8 cellular contexts compared by ENCODE assay signal in the genomic region with DNA sequence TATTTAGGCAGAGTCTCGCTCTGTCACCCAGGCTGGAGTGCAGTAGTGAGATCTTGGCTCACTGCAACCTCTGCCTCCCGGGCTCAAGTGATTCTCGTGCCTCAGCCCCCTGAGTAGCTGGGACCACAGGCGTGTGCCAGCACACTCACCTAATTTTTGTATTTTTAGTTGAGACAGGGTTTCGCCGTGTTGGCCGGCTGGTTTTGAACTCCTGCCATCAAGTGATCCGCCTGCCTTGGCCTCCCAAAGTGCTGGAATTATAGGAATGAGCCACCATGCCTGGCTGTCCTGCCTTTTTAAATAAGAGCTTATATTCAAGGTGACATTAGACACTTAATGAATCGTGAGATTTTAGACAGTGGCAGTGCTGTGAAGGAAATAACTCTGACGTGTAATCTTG. TPM values are rescaled to one million over a fixed set of nuclear protein-coding genes. Genes with fewer than 3 reads are reported as not detected.
DNase-seq lines count a peak whose midpoint lies in the region; ATAC-seq and TF ChIP-seq lines count a peak whose summit lies in the region.
"Not testable (repeated sequence)": the region's sequence is repeated elsewhere in the genome, so short reads cannot be mapped to it uniquely, and the experiment has no call there.

No MANE protein-coding gene starts in this region.

- not testable (repeated sequence) for H3K27me3 Mint-ChIP-seq in HFFc6 (ENCODE audit: insufficient read depth); neural progenitor cell (ENCODE audit: insufficient read depth, low read depth)

- not testable (repeated sequence) for H3K4me2 ChIP-seq in neural progenitor cell

- peaks cover 60% of the 10 kb centered on the region for H4K20me1 ChIP-seq in neural progenitor cell (ENCODE audit: low read depth)

- H2AFZ ChIP-seq in neural progenitor cell (replicated peaks): not testable (repeated sequence)

- peak overlapping the region; percentile 20; the same call in 1 of the 2 replicates for H3K4me3 Mint-ChIP-seq in HFFc6
- not testable (repeated sequence) for H3K4me3 Mint-ChIP-seq in neural progenitor cell

- not testable (repeated sequence) for H3F3A ChIP-seq in neural progenitor cell (ENCODE audit: low read depth)

- H3K9me3 ChIP-seq in left ventricle myocardium inferior (replicated peaks); neural progenitor cell (ENCODE audit: low read depth); spleen; aorta (ENCODE audit: control insufficient read depth, low read length): not testable (repeated sequence)

- intact Hi-C loops in left ventricle myocardium inferior (cut with micrococcal nuclease); spleen (cut with DNase I; ENCODE audit: low total_unique reads); aorta (cut with DNase I): not testable (repeated sequence)

- TF ChIP-seq POLR2A in spleen (IDR thresholded peaks at IDR 0.05): not testable (repeated sequence)

- peak overlapping the region; percentile 75 for H3K27ac ChIP-seq in angular gyrus (ENCODE audit: low read depth, low read length)
- peak overlapping the region; percentile 68 for H3K27ac ChIP-seq in left ventricle myocardium inferior (replicated peaks)
- peak overlapping the region; percentile 35 for H3K27ac ChIP-seq in neural progenitor cell
- peak overlapping the region in 5 of 8 donors; percentile 1 to 38 (median 27) for H3K27ac ChIP-seq in spleen
- H3K27ac ChIP-seq in aorta (ENCODE audit: low read depth in 1 of 2, low read length in 2 of 2): peak overlapping the region in 1 of 2 donors; percentile 65

- ATAC-seq in aorta (ENCODE audit: low FRiP score): not testable (repeated sequence)

- H3K4me1 ChIP-seq in left ventricle myocardium inferior: peaks cover 90% of the 10 kb centered on the region
- not testable (repeated sequence) for H3K4me1 ChIP-seq in neural progenitor cell; aorta (ENCODE audit: control insufficient read depth in 1 of 2, insufficient read depth in 2 of 2, low read length in 2 of 2)
- H3K4me1 ChIP-seq in spleen: peaks cover 28 to 92% (median 58%) of the 10 kb centered on the region in 6 donors

- peaks cover 76% of the 10 kb centered on the region for H3K79me2 ChIP-seq in neural progenitor cell (ENCODE audit: low read depth)

- not testable (repeated sequence) for H3K27me3 ChIP-seq in left ventricle myocardium inferior (ENCODE audit: low read depth); neural progenitor cell; spleen (replicated peaks in 1 of 7); aorta (ENCODE audit: control insufficient read depth in 1 of 2, insufficient read depth in 2 of 2, low read length in 1 of 2)

- H3K36me3 ChIP-seq in left ventricle myocardium inferior: peaks cover 43% of the 10 kb centered on the region
- H3K36me3 ChIP-seq in neural progenitor cell; aorta (ENCODE audit: control insufficient read depth in 1 of 2, insufficient read depth in 2 of 2, low read length in 1 of 2): not testable (repeated sequence)
- H3K36me3 ChIP-seq in spleen: peaks cover 0 to 71% (median 47%) of the 10 kb centered on the region in 6 donors

- H3K36me3 Mint-ChIP-seq in HFFc6 (ENCODE audit: low read depth): peaks cover 26% of the 10 kb centered on the region
- H3K36me3 Mint-ChIP-seq in neural progenitor cell: peaks cover 24% of the 10 kb centered on the region

- H3K4me1 Mint-ChIP-seq in HFFc6 (ENCODE audit: low read depth) (peaks cover 72% of the 10 kb centered on the region), neural progenitor cell (peaks cover 23% of the 10 kb centered on the region)

- peak overlapping the region; percentile 20 for H3K4me3 ChIP-seq in left ventricle myocardium inferior
- not testable (repeated sequence) for H3K4me3 ChIP-seq in neural progenitor cell; spleen; aorta (ENCODE audit: low read length in 2 of 2)

- peak overlapping the region; percentile 83 for H3K27ac Mint-ChIP-seq in HFFc6
- H3K27ac Mint-ChIP-seq in neural progenitor cell: not testable (repeated sequence)

- TF ChIP-seq CTCF in HFFc6 (IDR thresholded peaks at IDR 0.05); left ventricle myocardium inferior (IDR thresholded peaks at IDR 0.05; ENCODE audit: borderline replicate concordance); neural progenitor cell (IDR thresholded peaks at IDR 0.05); spleen (IDR thresholded peaks at IDR 0.05 in 8 of 11, conservative IDR thresholded peaks at IDR 0.05 in 3 of 11): not testable (repeated sequence)

- not testable (repeated sequence) for H3K9ac ChIP-seq in neural progenitor cell

- H3K9me3 Mint-ChIP-seq in HFFc6, neural progenitor cell: not testable (repeated sequence)

- 70 to 90% (median 77%) methylated on average over 10 of the region's 10 CpGs for WGBS in spleen, 5 donors
- WGBS in aorta, 2 donors: 6% methylated on average over 10 of the region's 10 CpGs

- not testable (repeated sequence) for DNase-seq in HFFc6; left ventricle myocardium inferior; neural progenitor cell (ENCODE audit: low spot score); spleen
- DNase-seq in cerebellar cortex (ENCODE audit: low spot score): peak; percentile 47
- peak; percentile 54 for DNase-seq in fibroblast of gingiva (ENCODE audit: low read depth)
- DNase-seq in aorta: peak; percentile 56 to 71

RNA-seq across cellular contexts. Expression of a gene that starts 24.3 kb away (rescaled TPM):
- 100 to 1,000 TPM; 179 to 204 (median 189) TPM for total RNA-seq in HFFc6 (2021; fragmentation: NEBNext Ultra II Directional; extraction: Animal tissue kit (Norgen Biotek cat#: 25700))
- total RNA-seq in left ventricle myocardium inferior: 137 TPM
- 163 and 232 TPM in 2 replicates for total RNA-seq in neural progenitor cell (ENCODE audit: low replicate concordance)
- total RNA-seq in spleen: 100 to 1,000 TPM; 164 to 333 (median 239) TPM
- polyA plus RNA-seq in spleen: 100 to 1,000 TPM in 1 of 3 donors, 10 to 100 TPM in 2; 54.1 to 126 (median 75.9) TPM
- 100 to 1,000 TPM; 254 to 315 TPM for total RNA-seq in aorta
- 100 to 1,000 TPM in 1 of 2 donors, 10 to 100 TPM in 1; 71.7 to 190 TPM for polyA plus RNA-seq in aorta
